Comparison of ENCODE assay signal across 26 cellular contexts in genomic region chr10:60448246-60448645, GRCh38.
"Had no signal": no experiment of that assay in that cellular context is flagged by ENCODE, and none has a peak within 500 bp of the region (broad histone marks: within the 10 kb centered on the region; RNA-seq: fewer than 3 reads in every experiment).

No MANE protein-coding gene starts in this region.

- H3K4me1 ChIP-seq: prostate gland had no signal

- H3K36me3 ChIP-seq: esophagus muscularis mucosa, gastrocnemius medialis, left ventricle myocardium inferior, pancreas, prostate gland, sigmoid colon, stomach, suprapubic skin, transverse colon had no signal

- H3K27ac Mint-ChIP-seq: activated naive CD8-positive, alpha-beta T cell; stimulated activated naive B cell treated with anti-CD40 and anti-IgM and Interleukin-4, amounts not matched to agents 10 μg/mL and 1 μg/mL and 100 μg/mL, for 72 hours; T-helper 2 cell treated with Interferon-gamma antibody and Interleukin-4, amounts not matched to agents 5 μg/mL and 100 μg/mL, for 36 hours had no signal

- H3K27me3 ChIP-seq: esophagus muscularis mucosa, gastrocnemius medialis, pancreas, sigmoid colon, stomach, suprapubic skin, transverse colon had no signal

- H3K27ac ChIP-seq: esophagus muscularis mucosa, gastrocnemius medialis, left ventricle myocardium inferior, prostate gland, sigmoid colon, stomach, suprapubic skin, transverse colon had no signal

- H3K4me3 ChIP-seq: coronary artery, esophagus muscularis mucosa, gastrocnemius medialis, left ventricle myocardium inferior, pancreas, prostate gland, sigmoid colon, stomach, suprapubic skin, transverse colon had no signal

- DNase-seq: activated CD4-positive, alpha-beta T cell treated with anti-CD3 and anti-CD28 coated beads for 4 hours; activated CD4-positive, alpha-beta T cell treated with anti-CD3 and anti-CD28 coated beads, Interleukin-2, amount 50 U/mL, for 48 hours; activated CD8-positive, alpha-beta memory T cell treated with anti-CD3 and anti-CD28 coated beads for 24 hours; activated effector memory CD4-positive, alpha-beta T cell treated with Interleukin-2 at 50 U/mL for 16 hours; activated naive CD4-positive, alpha-beta T cell treated with Interleukin-2 at 50 U/mL for 16 hours; anterior cingulate cortex; gastrocnemius medialis; glutamatergic neuron; islet precursor cell; left ventricle myocardium inferior; naive B cell; pancreas; sigmoid colon; small intestine; stimulated activated CD4-positive, alpha-beta T cell treated with anti-CD3 and anti-CD28 coated beads, Interleukin-4, amount 100 ng/mL, for 4 hours; stimulated activated CD8-positive, alpha-beta memory T cell treated with anti-CD3 and anti-CD28 coated beads, Interleukin-4, amount 100 ng/mL, for 48 hours; stimulated activated naive B cell treated with anti-CD40 and anti-IgM and Interleukin-4, amounts not matched to agents 10 μg/mL and 1 μg/mL and 100 μg/mL, for 72 hours; stomach; T-helper 1 cell; transverse colon had no signal

- H3K9me3 Mint-ChIP-seq: naive B cell; stimulated activated naive B cell treated with anti-CD40 and anti-IgM and Interleukin-4, amounts not matched to agents 10 μg/mL and 1 μg/mL and 100 μg/mL, for 72 hours; T-helper 2 cell treated with Interferon-gamma antibody and Interleukin-4, amounts not matched to agents 5 μg/mL and 100 μg/mL, for 36 hours had no signal

- H3K9me3 ChIP-seq: esophagus muscularis mucosa, gastrocnemius medialis, left ventricle myocardium inferior, pancreas, prostate gland, sigmoid colon, stomach, suprapubic skin, transverse colon had no signal

- ATAC-seq: gastrocnemius medialis; pancreas; stimulated activated naive B cell treated with anti-CD40 and anti-IgM and Interleukin-4, amounts not matched to agents 10 μg/mL and 1 μg/mL and 100 μg/mL, for 72 hours had no signal

- H3K4me3 Mint-ChIP-seq: activated naive CD8-positive, alpha-beta T cell; naive B cell; stimulated activated naive B cell treated with anti-CD40 and anti-IgM and Interleukin-4, amounts not matched to agents 10 μg/mL and 1 μg/mL and 100 μg/mL, for 72 hours; T-helper 2 cell treated with Interferon-gamma antibody and Interleukin-4, amounts not matched to agents 5 μg/mL and 100 μg/mL, for 36 hours had no signal

- H3K36me3 Mint-ChIP-seq: activated naive CD8-positive, alpha-beta T cell; naive B cell; stimulated activated naive B cell treated with anti-CD40 and anti-IgM and Interleukin-4, amounts not matched to agents 10 μg/mL and 1 μg/mL and 100 μg/mL, for 72 hours had no signal
